In genomic region chr22:35530700-35531099, GRCh38 we compare ENCODE assay signal across 30 cellular contexts. TPM values are rescaled to one million over a fixed set of nuclear protein-coding genes. Genes with fewer than 3 reads are reported as not detected.
"Had no signal": no experiment of that assay in that cellular context is flagged by ENCODE, and none has a peak within 500 bp of the region (broad histone marks: within the 10 kb centered on the region; RNA-seq: fewer than 3 reads in every experiment).

No MANE protein-coding gene starts in this region.

- H3K27me3 ChIP-seq: neutrophil, stomach, tibial nerve, upper lobe of left lung, uterus had no signal

- H3K36me3 ChIP-seq: esophagus squamous epithelium, neutrophil, stomach, tibial nerve, upper lobe of left lung, uterus had no signal

- H3K9ac ChIP-seq: parathyroid adenoma had no signal

- H3K4me3 ChIP-seq: esophagus squamous epithelium, lung, mucosa of descending colon, stomach, tibial nerve, upper lobe of left lung, uterus had no signal

- ATAC-seq: effector memory CD8-positive, alpha-beta T cell; left colon; mucosa of descending colon; natural killer cell treated with Interleukin-12 subunit alpha and Interleukin-12 subunit beta and Interleukin-15 and Interleukin-18, amount 100 ng/mL, for 72 hours; sciatic nerve; stimulated activated effector memory CD8-positive, alpha-beta T cell treated with anti-CD3 and anti-CD28 coated beads, Interleukin-12 subunit alpha, Interleukin-12 subunit beta, amount 100 ng/mL, for 72 hours had no signal

- H3K27ac ChIP-seq: esophagus squamous epithelium, neutrophil, parathyroid adenoma, stomach, tibial nerve, upper lobe of left lung, uterus had no signal

- DNase-seq: cortex of kidney; effector memory CD8-positive, alpha-beta T cell; erythroblast; esophagus squamous epithelium; foreskin melanocyte; glutamatergic neuron; hypothalamus; immature natural killer cell; islet precursor cell; kidney glomerular epithelial cell; left colon; mesenchymal stem cell; mucosa of descending colon; naive B cell; stimulated activated CD4-positive, alpha-beta T cell treated with anti-CD3 and anti-CD28 coated beads, Interleukin-2, amount 100 ng/mL, for 24 hours; stimulated activated CD4-positive, alpha-beta T cell treated with anti-CD3 and anti-CD28 coated beads, Interleukin-4, amount 100 ng/mL, for 24 hours; stimulated activated naive CD4-positive, alpha-beta T cell treated with Interleukin-2 at 50 U/mL for 16 hours; stomach; upper lobe of left lung; uterus had no signal

- H2AFZ ChIP-seq: parathyroid adenoma had no signal

- H3K9me3 ChIP-seq: mucosa of descending colon, neutrophil, upper lobe of left lung, uterus had no signal

- H3K4me1 ChIP-seq: esophagus squamous epithelium, parathyroid adenoma, uterus had no signal

RNA-seq across cellular contexts. Expression of gene RASD2, which starts 9.9 kb away (rescaled TPM):
- total RNA-seq: dermis microvascular lymphatic vessel endothelial cell, mesothelial cell of epicardium, neural crest cell had no signal
- polyA plus RNA-seq: immature natural killer cell had no signal
